33 cellular contexts compared by ENCODE assay signal in the genomic region with DNA sequence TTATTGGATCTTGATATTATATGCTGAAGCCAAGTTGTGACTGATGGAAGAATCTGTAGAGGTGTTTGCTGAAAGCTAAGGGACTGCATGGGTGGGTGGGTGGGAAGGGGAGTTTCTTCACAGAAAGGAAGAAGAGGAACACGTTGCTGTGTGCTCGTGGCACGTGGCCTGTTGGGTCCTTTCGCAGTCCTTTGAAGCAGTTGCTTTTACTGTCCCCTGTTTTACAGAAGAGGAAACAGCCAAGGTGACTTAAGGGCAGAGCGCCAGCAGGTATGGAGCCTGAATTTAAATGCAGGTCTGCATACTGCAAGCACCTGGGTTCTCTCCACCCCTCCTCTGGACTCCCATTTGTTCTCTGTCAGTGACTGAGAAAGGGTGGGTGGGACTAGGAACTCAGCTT. TPM values are rescaled to one million over a fixed set of nuclear protein-coding genes. Genes with fewer than 3 reads are reported as not detected.
"Had no signal": no experiment of that assay in that cellular context is flagged by ENCODE, and none has a peak within 500 bp of the region (broad histone marks: within the 10 kb centered on the region; RNA-seq: fewer than 3 reads in every experiment).

No MANE protein-coding gene starts in this region.

- H3K4me1 ChIP-seq: breast epithelium, SJCRH30 had no signal

- H3K27me3 ChIP-seq: body of pancreas, breast epithelium, MG63 had no signal

- DNase-seq: activated CD4-positive, alpha-beta T cell treated with anti-CD3 and anti-CD28 coated beads, Interleukin-2, amount 10 ng/mL, durations not matched to agents 7 days and 5 days; activated CD8-positive, alpha-beta T cell treated with anti-CD3 and anti-CD28 coated beads for 36 hours; activated effector memory CD4-positive, alpha-beta T cell treated with anti-CD3 and anti-CD28 coated beads, Interleukin-2, amount 50 U/mL, for 16 hours; activated naive CD4-positive, alpha-beta T cell; activated naive CD4-positive, alpha-beta T cell treated with anti-CD3 and anti-CD28 coated beads, Interleukin-2, amount 50 U/mL, for 16 hours; activated naive CD8-positive, alpha-beta T cell treated with anti-CD3 and anti-CD28 coated beads for 36 hours; activated T-cell treated with anti-CD3 and anti-CD28 coated beads, Interleukin-2, amount 50 U/mL, for 1 hour; activated T-cell treated with anti-CD3 and anti-CD28 coated beads, Interleukin-2, amount 50 U/mL, for 72 hours; amygdala; Kasumi-1; KG1; MG63; NCI-H1048; NCI-H1105 treated with DMSO at 0.1 percent for 48 hours; NCI-H1436; NCI-H1694; NCI-H1930; NCI-H446 treated with DMSO at 0.1 percent for 48 hours; NCI-H524; SHP77; SJCRH30; T1000; WERI-Rb-1 had no signal

- H3K27ac Mint-ChIP-seq: activated CD4-positive, alpha-beta T cell treated with anti-CD3 and anti-CD28 coated beads, Interleukin-2, amount 10 ng/mL, durations not matched to agents 7 days and 5 days; activated CD8-positive, alpha-beta T cell treated with anti-CD3 and anti-CD28 coated beads for 36 hours; activated naive CD8-positive, alpha-beta T cell treated with anti-CD3 and anti-CD28 coated beads for 36 hours; activated T-cell treated with anti-CD3 and anti-CD28 coated beads, Interleukin-2, amount 50 U/mL, for 72 hours; activated T-helper 17 cell treated with anti-CD3 and anti-CD28 coated beads, Interleukin-2, amount 50 U/mL, for 72 hours had no signal

- H3K27ac ChIP-seq: breast epithelium, SJCRH30, SK-N-MC, WERI-Rb-1 had no signal

- H3K4me1 Mint-ChIP-seq: activated CD4-positive, alpha-beta T cell treated with anti-CD3 and anti-CD28 coated beads, Interleukin-2, amount 10 ng/mL, durations not matched to agents 7 days and 5 days; activated naive CD8-positive, alpha-beta T cell treated with anti-CD3 and anti-CD28 coated beads for 36 hours; activated T-helper 17 cell treated with anti-CD3 and anti-CD28 coated beads, Interleukin-2, amount 50 U/mL, for 72 hours had no signal

- FAIRE-seq: astrocyte had no signal

- H3K9me3 Mint-ChIP-seq: activated CD4-positive, alpha-beta T cell treated with anti-CD3 and anti-CD28 coated beads, Interleukin-2, amount 10 ng/mL, durations not matched to agents 7 days and 5 days; activated CD8-positive, alpha-beta T cell treated with anti-CD3 and anti-CD28 coated beads for 36 hours; activated naive CD8-positive, alpha-beta T cell treated with anti-CD3 and anti-CD28 coated beads for 36 hours; activated T-cell treated with anti-CD3 and anti-CD28 coated beads, Interleukin-2, amount 50 U/mL, for 72 hours; activated T-helper 17 cell treated with anti-CD3 and anti-CD28 coated beads, Interleukin-2, amount 50 U/mL, for 72 hours had no signal

- H3K4me3 Mint-ChIP-seq: activated CD4-positive, alpha-beta T cell treated with anti-CD3 and anti-CD28 coated beads, Interleukin-2, amount 10 ng/mL, durations not matched to agents 7 days and 5 days; activated CD8-positive, alpha-beta T cell treated with anti-CD3 and anti-CD28 coated beads for 36 hours; activated naive CD8-positive, alpha-beta T cell treated with anti-CD3 and anti-CD28 coated beads for 36 hours; activated T-cell treated with anti-CD3 and anti-CD28 coated beads, Interleukin-2, amount 50 U/mL, for 72 hours; activated T-helper 17 cell treated with anti-CD3 and anti-CD28 coated beads, Interleukin-2, amount 50 U/mL, for 72 hours had no signal

- H3K4me3 ChIP-seq: body of pancreas, breast epithelium, MG63, SJCRH30, SK-N-MC had no signal

- H3K36me3 ChIP-seq: breast epithelium, MG63, SJCRH30, WERI-Rb-1 had no signal

- H3K9me3 ChIP-seq: body of pancreas, MG63, SJCRH30 had no signal

- H3K36me3 Mint-ChIP-seq: activated naive CD8-positive, alpha-beta T cell treated with anti-CD3 and anti-CD28 coated beads for 36 hours had no signal

RNA-seq across cellular contexts. Expression of a gene that starts 59.4 kb away (rescaled TPM):
- total RNA-seq: activated CD4-positive, alpha-beta T cell treated with anti-CD3 and anti-CD28 coated beads, Interleukin-2, amount 10 ng/mL, durations not matched to agents 7 days and 5 days; activated CD8-positive, alpha-beta memory T cell treated with anti-CD3 and anti-CD28 coated beads for 36 hours; activated CD8-positive, alpha-beta T cell treated with anti-CD3 and anti-CD28 coated beads for 36 hours; activated naive CD8-positive, alpha-beta T cell treated with anti-CD3 and anti-CD28 coated beads for 36 hours; activated T-cell treated with anti-CD3 and anti-CD28 coated beads, Interleukin-2, amount 50 U/mL, for 72 hours; activated T-helper 17 cell treated with anti-CD3 and anti-CD28 coated beads, Interleukin-2, amount 50 U/mL, for 72 hours; astrocyte; body of pancreas; breast epithelium; cardiac septum; RPMI7951; SJCRH30; T-helper 1 cell treated with Interleukin-12 subunit alpha and Interleukin-12 subunit beta and Interleukin-4 antibody, amounts not matched to agents 30 ng/mL and 1 ng/mL, for 36 hours; T-helper 2 cell treated with Interferon-gamma antibody and Interleukin-4, amounts not matched to agents 100 ng/mL and 5 ng/mL, for 36 hours had no signal
